10 cellular contexts compared by ENCODE assay signal in genomic region chr5:140855772-140856674, GRCh38. TPM values are rescaled to one million over a fixed set of nuclear protein-coding genes. Genes with fewer than 3 reads are reported as not detected.
DNase-seq lines count a peak whose midpoint lies in the region; ATAC-seq and TF ChIP-seq lines count a peak whose summit lies in the region.
"Had no signal": no experiment of that assay in that cellular context is flagged by ENCODE, and none has a peak within 500 bp of the region (broad histone marks: within the 10 kb centered on the region; RNA-seq: fewer than 3 reads in every experiment).

PCDHA10 (plus strand) TSS chr5:140855897; CDS start chr5:140856049, 152 bp downstream.

- peak; percentile 18 for DNase-seq in Ammon's horn (ENCODE audit: low spot score)
- DNase-seq in LNCaP clone FGC (ENCODE audit: low read depth) = no peak
- peak in 1 of 2 donors; percentile 35 for DNase-seq in cardiac fibroblast (ENCODE audit: low read depth in 2 of 2)
- peak; percentile 63 for DNase-seq in midbrain (lab: John Stamatoyannopoulos, UW)
- DNase-seq in activated CD8-positive, alpha-beta memory T cell treated with anti-CD3 and anti-CD28 coated beads, Interleukin-2, amount 50 U/mL, for 4 hours = no peak
- DNase-seq in CD4-positive, alpha-beta memory T cell = no peak
- no peak for DNase-seq in UCSD-AML1 (lab: John Stamatoyannopoulos, UW; ENCODE audit: unreplicated experiment)
- DNase-seq: activated T-cell treated with anti-CD3 and anti-CD28 coated beads, Interleukin-2, amount 50 U/mL, for 4 hours had no signal

- H3K27me3 Mint-ChIP-seq in CD4-positive, alpha-beta memory T cell = peaks cover 4 to 8% of the 10 kb centered on the region in 2 donors

- POLR2A ChIA-PET in CD4-positive, alpha-beta memory T cell (lab: Charles Lee; ENCODE audit: partially characterized antibody) = no interaction called here

- H3K36me3 ChIP-seq in CD4-positive, alpha-beta memory T cell (ENCODE audit: insufficient read depth, low read length) = no peaks in the 10 kb centered on the region

- H3K4me3 ChIP-seq in LNCaP clone FGC (ENCODE audit: low read depth, low read length) (no peak within 1 kb of the TSS), cardiac fibroblast (replicated peaks in 1 of 2; ENCODE audit: low read depth in 2 of 2, low read length in 2 of 2) (no peak within 1 kb of the TSS)
- no peak within 1 kb of the TSS for H3K4me3 ChIP-seq in CD4-positive, alpha-beta memory T cell (ENCODE audit: low read length in 2 of 2)

- H3K4me3 Mint-ChIP-seq in CD4-positive, alpha-beta memory T cell = no peak within 1 kb of the TSS
- H3K4me3 Mint-ChIP-seq: activated T-cell treated with anti-CD3 and anti-CD28 coated beads, Interleukin-2, amount 50 U/mL, for 4 hours had no signal

- no peaks in the 10 kb centered on the region for H3K27me3 ChIP-seq in CD4-positive, alpha-beta memory T cell (ENCODE audit: insufficient read depth, low read length)

- no peak within 1 kb of the TSS for H3K27ac Mint-ChIP-seq in CD4-positive, alpha-beta memory T cell

- TF ChIP-seq CTCF in LNCaP clone FGC (IDR thresholded peaks at IDR 0.05; ENCODE audit: control insufficient read depth, extremely low read depth, insufficient read depth) (0 out of 2 replicates have a peak, but pooled peaks have one; percentile 27), cardiac fibroblast (IDR thresholded peaks at IDR 0.05; ENCODE audit: low read depth, low read length) (peak; percentile 2)

- H3K4me1 Mint-ChIP-seq in CD4-positive, alpha-beta memory T cell = no peaks in the 10 kb centered on the region

- CTCF ChIA-PET in CD4-positive, alpha-beta memory T cell (lab: Charles Lee; ENCODE audit: partially characterized antibody) = no interaction called here

- no peaks in the 10 kb centered on the region for H3K9me3 ChIP-seq in CD4-positive, alpha-beta memory T cell (ENCODE audit: control insufficient read depth in 1 of 2, low read length in 2 of 2)

- no peaks in the 10 kb centered on the region for H3K4me1 ChIP-seq in CD4-positive, alpha-beta memory T cell (ENCODE audit: insufficient read depth, low read length)

- no peak for ATAC-seq in HG02970 (IDR thresholded peaks at IDR 0.05; ENCODE audit: low FRiP score, unreplicated experiment)
- ATAC-seq: activated T-cell treated with anti-CD3 and anti-CD28 coated beads, Interleukin-2, amount 50 U/mL, for 4 hours had no signal

- no peaks in the 10 kb centered on the region for H3K36me3 Mint-ChIP-seq in CD4-positive, alpha-beta memory T cell

- H3K9me3 Mint-ChIP-seq in CD4-positive, alpha-beta memory T cell = peaks cover 6 to 31% (median 13%) of the 10 kb centered on the region in 8 donors

- H3K27ac ChIP-seq in CD4-positive, alpha-beta memory T cell (ENCODE audit: low read depth, low read length) = no peak within 1 kb of the TSS
- H3K27ac ChIP-seq: RWPE1 had no signal

- intact Hi-C loops in CD4-positive, alpha-beta memory T cell (cut with micrococcal nuclease) = no loop called here

RNA-seq across cellular contexts. Expression of gene PCDHA10, which starts in this region (rescaled TPM):
- not detected for total RNA-seq in CD4-positive, alpha-beta memory T cell
- polyA plus RNA-seq in CD4-positive, alpha-beta memory T cell = not detected
- total RNA-seq: activated T-cell treated with anti-CD3 and anti-CD28 coated beads, Interleukin-2, amount 50 U/mL, for 4 hours had no signal

Comparison
In these comparisons a context has a peak if more than half of its experiments do, and no peak if none do; other contexts are left out.
1. DNase-seq: peak in Ammon's horn (single experiment) and midbrain (single experiment); none in LNCaP clone FGC (single experiment), activated CD8-positive, alpha-beta memory T cell treated with anti-CD3 and anti-CD28 coated beads, Interleukin-2, amount 50 U/mL, for 4 hours (single experiment), CD4-positive, alpha-beta memory T cell (0 of 5) and UCSD-AML1 (single experiment).